13 cellular contexts compared by ENCODE assay signal in genomic region chr11:78214331-78215194, GRCh38.
"Had no signal": no experiment of that assay in that cellular context is flagged by ENCODE, and none has a peak within 500 bp of the region (broad histone marks: within the 10 kb centered on the region; RNA-seq: fewer than 3 reads in every experiment).

No MANE protein-coding gene starts in this region.

- H3K27me3 ChIP-seq: foreskin keratinocyte, upper lobe of right lung had no signal

- H3K9me3 ChIP-seq: upper lobe of right lung had no signal

- ATAC-seq: activated CD4-positive, alpha-beta T cell treated with anti-CD3 and anti-CD28 coated beads for 36 hours; activated T-cell treated with anti-CD3 and anti-CD28 coated beads, Interleukin-2, amount 50 U/mL, for 4 hours; foreskin keratinocyte; stimulated activated naive CD8-positive, alpha-beta T cell treated with anti-CD3 and anti-CD28 coated beads, Interleukin-15, Interleukin-2, amounts not matched to agents 100 U/mL and 50 U/mL, for 24 hours; upper lobe of right lung had no signal

- H3K4me3 ChIP-seq: upper lobe of right lung had no signal

- H3K4me1 ChIP-seq: foreskin keratinocyte, upper lobe of right lung had no signal

- H3K27me3 Mint-ChIP-seq: activated CD4-positive, alpha-beta T cell treated with anti-CD3 and anti-CD28 coated beads for 36 hours; activated naive CD8-positive, alpha-beta T cell treated with anti-CD3 and anti-CD28 coated beads, Interleukin-2, amount 10 ng/mL, durations not matched to agents 7 days and 5 days had no signal

- H3K27ac ChIP-seq: foreskin keratinocyte, upper lobe of right lung had no signal

- H3K4me3 Mint-ChIP-seq: activated CD4-positive, alpha-beta T cell treated with anti-CD3 and anti-CD28 coated beads for 36 hours; activated naive CD8-positive, alpha-beta T cell treated with anti-CD3 and anti-CD28 coated beads, Interleukin-2, amount 10 ng/mL, durations not matched to agents 7 days and 5 days; activated T-cell treated with anti-CD3 and anti-CD28 coated beads, Interleukin-2, amount 50 U/mL, for 4 hours; brain; nephron had no signal

- H3K27ac Mint-ChIP-seq: activated CD4-positive, alpha-beta T cell treated with anti-CD3 and anti-CD28 coated beads for 36 hours; activated naive CD8-positive, alpha-beta T cell treated with anti-CD3 and anti-CD28 coated beads, Interleukin-2, amount 10 ng/mL, durations not matched to agents 7 days and 5 days; nephron had no signal

- H3K9me3 Mint-ChIP-seq: activated naive CD8-positive, alpha-beta T cell treated with anti-CD3 and anti-CD28 coated beads, Interleukin-2, amount 10 ng/mL, durations not matched to agents 7 days and 5 days; activated T-cell treated with anti-CD3 and anti-CD28 coated beads, Interleukin-2, amount 50 U/mL, for 4 hours; nephron had no signal

- H3K4me1 Mint-ChIP-seq: activated CD4-positive, alpha-beta T cell treated with anti-CD3 and anti-CD28 coated beads for 36 hours; nephron had no signal

- DNase-seq: activated CD4-positive, alpha-beta T cell treated with anti-CD3 and anti-CD28 coated beads for 36 hours; activated CD4-positive, alpha-beta T cell treated with anti-CD3 and anti-CD28 coated beads, Interleukin-2, amount 50 U/mL, for 48 hours; activated gamma-delta T cell; activated naive CD8-positive, alpha-beta T cell treated with anti-CD3 and anti-CD28 coated beads, Interleukin-2, amount 10 ng/mL, durations not matched to agents 7 days and 5 days; activated T-cell treated with anti-CD3 and anti-CD28 coated beads, Interleukin-2, amount 50 U/mL, for 4 hours; central memory CD4-positive, alpha-beta T cell; foreskin keratinocyte; glutamatergic neuron; midbrain; stimulated activated naive CD8-positive, alpha-beta T cell treated with anti-CD3 and anti-CD28 coated beads, Interleukin-15, Interleukin-2, amounts not matched to agents 100 U/mL and 50 U/mL, for 24 hours; upper lobe of right lung had no signal
